ENCODE assay signal across 14 cellular contexts in the genomic region with DNA sequence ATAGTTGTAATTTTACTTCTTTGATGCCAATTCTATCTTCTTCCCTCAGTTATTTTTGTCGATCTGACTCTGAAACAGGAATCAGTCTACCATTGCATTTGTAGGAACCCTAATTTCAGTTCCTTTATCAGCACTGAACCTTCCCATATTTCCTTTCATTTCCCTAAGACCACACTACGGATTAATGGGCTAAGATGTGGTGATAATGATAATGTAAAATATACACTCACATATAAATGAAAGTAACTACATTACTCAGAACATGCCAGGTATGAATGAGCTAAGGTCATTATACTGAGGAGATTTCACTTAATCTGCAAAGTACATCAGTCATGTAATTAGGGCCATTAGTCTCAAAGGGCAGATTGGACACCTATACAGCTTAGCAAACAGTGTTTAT.
DNase-seq lines count a peak whose midpoint lies in the region; ATAC-seq, FAIRE-seq and TF ChIP-seq lines count a peak whose summit lies in the region.
"Had no signal": no experiment of that assay in that cellular context is flagged by ENCODE, and none has a peak within 500 bp of the region (broad histone marks: within the 10 kb centered on the region; RNA-seq: fewer than 3 reads in every experiment).

No MANE protein-coding gene starts in this region.

- no peaks in the 10 kb centered on the region for H3K36me3 ChIP-seq in BLaER1
- H3K36me3 ChIP-seq: cardiac muscle cell had no signal

- H3K4me3 Mint-ChIP-seq in type B pancreatic cell: no peak overlapping the region
- H3K4me3 Mint-ChIP-seq: activated B cell treated with CpG ODN at 0.5 μM for 24 hours had no signal

- no peaks in the 10 kb centered on the region for H3K9me3 Mint-ChIP-seq in type B pancreatic cell
- H3K9me3 Mint-ChIP-seq: activated B cell treated with CpG ODN at 0.5 μM for 24 hours had no signal

- H4K20me1 ChIP-seq in BLaER1: no peaks in the 10 kb centered on the region

- no peaks in the 10 kb centered on the region for H3K9me3 ChIP-seq in BLaER1

- ATAC-seq in HG02870 (IDR thresholded peaks at IDR 0.05; ENCODE audit: unreplicated experiment) (peak; percentile 88), HG03575 (IDR thresholded peaks at IDR 0.05; ENCODE audit: extremely low read depth, insufficient number of reproducible peaks, low FRiP score, unreplicated experiment) (peak; percentile 47)
- ATAC-seq: esophagus mucosa had no signal

- no peak overlapping the region for H3K27ac ChIP-seq in BLaER1
- H3K27ac ChIP-seq: cardiac muscle cell had no signal

- H3K4me2 ChIP-seq in BLaER1: peak overlapping the region; percentile 20; the same call in 1 of the 2 replicates

- H3K4me1 ChIP-seq in BLaER1: peaks cover 6% of the 10 kb centered on the region; the same call in 1 of the 2 replicates

- H3K9ac ChIP-seq in BLaER1: no peak overlapping the region

- no peaks in the 10 kb centered on the region for H3K36me3 Mint-ChIP-seq in type B pancreatic cell

- no peak overlapping the region for H3K27ac Mint-ChIP-seq in type B pancreatic cell
- H3K27ac Mint-ChIP-seq: activated B cell treated with CpG ODN at 0.5 μM for 24 hours had no signal

- TF ChIP-seq CTCF in type B pancreatic cell (conservative IDR thresholded peaks at IDR 0.05): no peak

- no peak for DNase-seq in GM19239 (ENCODE audit: insufficient read length, low spot score)
- DNase-seq in type B pancreatic cell (ENCODE audit: extremely low spot score, unreplicated experiment): no peak
- DNase-seq in cortex of kidney (lab: John Stamatoyannopoulos, UW): no peak
- no peak for DNase-seq in AG08396 (ENCODE audit: low spot score)
- no peak for DNase-seq in NCI-H774 (lab: John Stamatoyannopoulos, UW)
- DNase-seq: activated B cell treated with CpG ODN at 0.5 μM for 24 hours, DMS79, NCI-H187 treated with DMSO at 0.1 percent for 48 hours had no signal

- H3K27me3 ChIP-seq in BLaER1: no peaks in the 10 kb centered on the region
- H3K27me3 ChIP-seq: cardiac muscle cell had no signal

- FAIRE-seq in GM19239 (lab: Jason Lieb, UNC): peak; percentile 26
- FAIRE-seq: A204.1 had no signal

- H3K27me3 Mint-ChIP-seq in type B pancreatic cell: no peaks in the 10 kb centered on the region

- H3K4me3 ChIP-seq in BLaER1: no peak overlapping the region
- H3K4me3 ChIP-seq: cardiac muscle cell had no signal

- H3K4me1 Mint-ChIP-seq in type B pancreatic cell (ENCODE audit: unreplicated experiment): peaks cover 7% of the 10 kb centered on the region
